ENCODE assay signal across 10 cellular contexts in genomic region chr2:145744541-145745386, GRCh38.
A peak's percentile ranks its signal among the peaks of the same experiment; 100 is the strongest.
DNase-seq lines count a peak whose midpoint lies in the region; ATAC-seq, FAIRE-seq and TF ChIP-seq lines count a peak whose summit lies in the region.
"Had no signal": no experiment of that assay in that cellular context is flagged by ENCODE, and none has a peak within 500 bp of the region (broad histone marks: within the 10 kb centered on the region; RNA-seq: fewer than 3 reads in every experiment).

No MANE protein-coding gene starts in this region.

- H3K9me3 ChIP-seq in CD4-positive, CD25-positive, alpha-beta regulatory T cell (ENCODE audit: control insufficient read depth in 2 of 2, low read length in 2 of 2), result no peaks in the 10 kb centered on the region
- no peaks in the 10 kb centered on the region for H3K9me3 ChIP-seq in H1 (ENCODE audit: insufficient read depth in 2 of 2, low read depth in 1 of 2, low read length in 1 of 2)

- H3K27ac ChIP-seq in CD4-positive, CD25-positive, alpha-beta regulatory T cell (ENCODE audit: insufficient read depth, low read length, poor library complexity, severe bottlenecking), result no peak overlapping the region
- H3K27ac ChIP-seq in H1 (ENCODE audit: low read depth, low read length), result no peak overlapping the region
- H3K27ac ChIP-seq: cardiac muscle cell, HL-60 had no signal

- no peaks in the 10 kb centered on the region for H3K27me3 ChIP-seq in CD4-positive, CD25-positive, alpha-beta regulatory T cell (ENCODE audit: control insufficient read depth, insufficient read depth, low read length)
- no peaks in the 10 kb centered on the region for H3K27me3 ChIP-seq in H1 (replicated peaks in 1 of 4; ENCODE audit: control insufficient read depth in 3 of 4, extremely low read depth in 1 of 4, insufficient read depth in 3 of 4, low read length in 3 of 4)
- H3K27me3 ChIP-seq: cardiac muscle cell had no signal

- no peak overlapping the region for H2BK120ac ChIP-seq in H1 (replicated peaks; ENCODE audit: low read depth, low read length)

- H2BK20ac ChIP-seq in H1 (ENCODE audit: low read length), result no peak overlapping the region

- H3K36me3 ChIP-seq in CD4-positive, CD25-positive, alpha-beta regulatory T cell (ENCODE audit: control insufficient read depth, insufficient read depth, low read length), result no peaks in the 10 kb centered on the region
- H3K36me3 ChIP-seq in H1 (ENCODE audit: control insufficient read depth in 2 of 4, insufficient read depth in 4 of 4, low read length in 3 of 4), result no peaks in the 10 kb centered on the region
- H3K36me3 ChIP-seq: cardiac muscle cell had no signal

- H4K5ac ChIP-seq in H1 (ENCODE audit: insufficient read length, low read depth, low read length), result no peak overlapping the region

- no peak for FAIRE-seq in H1 (lab: Jason Lieb, UNC)

- no peak overlapping the region for H3K4ac ChIP-seq in H1 (replicated peaks; ENCODE audit: insufficient read length, low read depth, low read length)

- H4K20me1 ChIP-seq in H1 (replicated peaks in 1 of 2; ENCODE audit: control insufficient read depth in 1 of 2, insufficient read depth in 2 of 2, low read length in 2 of 2), result no peaks in the 10 kb centered on the region

- no peak overlapping the region for H3K9ac ChIP-seq in H1 (replicated peaks in 1 of 4; ENCODE audit: extremely low read depth in 1 of 4, low read depth in 3 of 4, low read length in 3 of 4)

- H3K14ac ChIP-seq in H1 (ENCODE audit: insufficient read length), result no peak overlapping the region

- H2AK5ac ChIP-seq in H1 (ENCODE audit: low read depth, low read length), result no peak overlapping the region

- no peak for TF ChIP-seq POLR2A in H1 (IDR thresholded peaks at IDR 0.05; ENCODE audit: control extremely low read depth in 1 of 2, low read depth in 2 of 2, low read length in 2 of 2)

- no peak overlapping the region for H3K4me3 Mint-ChIP-seq in CD4-positive, CD25-positive, alpha-beta regulatory T cell
- no peak overlapping the region for H3K4me3 Mint-ChIP-seq in activated T-helper 1 cell treated with anti-CD3 and anti-CD28 coated beads, Interleukin-12 subunit alpha, Interleukin-12 subunit beta, Interleukin-2, Interleukin-4 antibody, amounts not matched to agents 30 ng/mL and 10 ng/mL and 1 ng/mL, durations not matched to agents 14 hours and 24 hours and 36 hours

- CTCF ChIA-PET in H1 (lab: Charles Lee; ENCODE audit: partially characterized antibody), result no interaction called here

- no peaks in the 10 kb centered on the region for H3K4me1 ChIP-seq in CD4-positive, CD25-positive, alpha-beta regulatory T cell (ENCODE audit: control insufficient read depth, insufficient read depth, low read length, poor library complexity, severe bottlenecking)
- H3K4me1 ChIP-seq in H1 (replicated peaks in 1 of 4; ENCODE audit: control insufficient read depth in 3 of 4, insufficient read depth in 4 of 4, low read length in 3 of 4), result no peaks in the 10 kb centered on the region

- H4K8ac ChIP-seq in H1 (ENCODE audit: extremely low read depth, insufficient read depth, low read length), result no peak overlapping the region

- H3K79me2 ChIP-seq in H1 (ENCODE audit: control insufficient read depth in 1 of 2, insufficient read depth in 2 of 2, low read length in 2 of 2), result no peaks in the 10 kb centered on the region

- peaks cover 2 to 10% (median 9%) of the 10 kb centered on the region in 7 donors for H3K9me3 Mint-ChIP-seq in CD4-positive, CD25-positive, alpha-beta regulatory T cell
- H3K9me3 Mint-ChIP-seq in activated T-helper 1 cell treated with anti-CD3 and anti-CD28 coated beads, Interleukin-12 subunit alpha, Interleukin-12 subunit beta, Interleukin-2, Interleukin-4 antibody, amounts not matched to agents 30 ng/mL and 10 ng/mL and 1 ng/mL, durations not matched to agents 14 hours and 24 hours and 36 hours, result no peaks in the 10 kb centered on the region

- no peaks in the 10 kb centered on the region for H3K79me1 ChIP-seq in H1 (ENCODE audit: low read depth, low read length)

- H4K91ac ChIP-seq in H1 (replicated peaks; ENCODE audit: insufficient read length, low read length), result no peak overlapping the region

- no peak overlapping the region for H2BK5ac ChIP-seq in H1 (ENCODE audit: low read depth, low read length)

- no peak for TF ChIP-seq CTCF in H1 (IDR thresholded peaks at IDR 0.05; ENCODE audit: control extremely low read depth in 1 of 3, insufficient read depth in 1 of 3, low read depth in 1 of 3, low read length in 3 of 3)

- H3K27ac Mint-ChIP-seq in CD4-positive, CD25-positive, alpha-beta regulatory T cell, result no peak overlapping the region
- H3K27ac Mint-ChIP-seq in activated T-helper 1 cell treated with anti-CD3 and anti-CD28 coated beads, Interleukin-12 subunit alpha, Interleukin-12 subunit beta, Interleukin-2, Interleukin-4 antibody, amounts not matched to agents 30 ng/mL and 10 ng/mL and 1 ng/mL, durations not matched to agents 14 hours and 24 hours and 36 hours, result no peak overlapping the region

- H3K4me1 Mint-ChIP-seq in CD4-positive, CD25-positive, alpha-beta regulatory T cell, result no peaks in the 10 kb centered on the region
- H3K4me1 Mint-ChIP-seq in activated T-helper 1 cell treated with anti-CD3 and anti-CD28 coated beads, Interleukin-12 subunit alpha, Interleukin-12 subunit beta, Interleukin-2, Interleukin-4 antibody, amounts not matched to agents 30 ng/mL and 10 ng/mL and 1 ng/mL, durations not matched to agents 14 hours and 24 hours and 36 hours (ENCODE audit: low read depth), result peaks cover 14% of the 10 kb centered on the region

- H3K36me3 Mint-ChIP-seq in CD4-positive, CD25-positive, alpha-beta regulatory T cell, result no peaks in the 10 kb centered on the region
- H3K36me3 Mint-ChIP-seq in activated T-helper 1 cell treated with anti-CD3 and anti-CD28 coated beads, Interleukin-12 subunit alpha, Interleukin-12 subunit beta, Interleukin-2, Interleukin-4 antibody, amounts not matched to agents 30 ng/mL and 10 ng/mL and 1 ng/mL, durations not matched to agents 14 hours and 24 hours and 36 hours (ENCODE audit: low read depth), result no peaks in the 10 kb centered on the region

- H3K23me2 ChIP-seq in H1 (ENCODE audit: low read depth, low read length), result no peaks in the 10 kb centered on the region

- WGBS in H1 (ENCODE audit: extremely low coverage in 1 of 2, insufficient coverage in 1 of 2, insufficient read length in 1 of 2, insufficient replicate concordance in 2 of 2, low coverage in 1 of 2, low lambda C conversion rate in 2 of 2, missing lambda C conversion rate in 1 of 2), 2 experiments, result 93% methylated on average over 4 of the region's 4 CpGs; no CpG with 5 or more reads in 1 of the 2 experiments

- no peak overlapping the region for H3K4me3 ChIP-seq in CD4-positive, CD25-positive, alpha-beta regulatory T cell (ENCODE audit: low read depth, low read length)
- no peak overlapping the region for H3K4me3 ChIP-seq in H1 (ENCODE audit: extremely low read depth in 1 of 4, insufficient read depth in 2 of 4, low read depth in 3 of 4, low read length in 4 of 4)
- H3K4me3 ChIP-seq: cardiac muscle cell had no signal

- peak overlapping the region; percentile 32; the same call in 1 of the 2 replicates for H2AFZ ChIP-seq in H1 (ENCODE audit: low read length)

- H2BK12ac ChIP-seq in H1 (ENCODE audit: low read depth, low read length), result no peak overlapping the region

- no peak overlapping the region for H3K23ac ChIP-seq in H1 (ENCODE audit: insufficient read length)

- POLR2A ChIA-PET in H1 (lab: Charles Lee; ENCODE audit: partially characterized antibody), result no interaction called here

- H3K18ac ChIP-seq in H1 (ENCODE audit: extremely low read depth, low read length), result no peak overlapping the region

- no peak overlapping the region for H3K4me2 ChIP-seq in H1 (ENCODE audit: insufficient read depth in 1 of 2, low read depth in 2 of 2, low read length in 2 of 2)

- no peaks in the 10 kb centered on the region for H3K27me3 Mint-ChIP-seq in CD4-positive, CD25-positive, alpha-beta regulatory T cell
- H3K27me3 Mint-ChIP-seq in activated T-helper 1 cell treated with anti-CD3 and anti-CD28 coated beads, Interleukin-12 subunit alpha, Interleukin-12 subunit beta, Interleukin-2, Interleukin-4 antibody, amounts not matched to agents 30 ng/mL and 10 ng/mL and 1 ng/mL, durations not matched to agents 14 hours and 24 hours and 36 hours (ENCODE audit: insufficient read depth), result no peaks in the 10 kb centered on the region

- H3K56ac ChIP-seq in H1 (replicated peaks; ENCODE audit: insufficient read length, low read depth, low read length), result no peak overlapping the region

- ATAC-seq in CD4-positive, CD25-positive, alpha-beta regulatory T cell (ENCODE audit: low read depth in 2 of 2), result peak; percentile 28 to 32
- ATAC-seq in GM21381 (IDR thresholded peaks at IDR 0.05; ENCODE audit: unreplicated experiment) (peak; percentile 75), HG03521 (IDR thresholded peaks at IDR 0.05; ENCODE audit: unreplicated experiment) (peak; percentile 72)

- no peak for DNase-seq in CD4-positive, CD25-positive, alpha-beta regulatory T cell
- DNase-seq in H1 (ENCODE audit: low read depth in 1 of 2, low spot score in 2 of 2) (no peak), NCI-H2081 treated with DMSO at 0.1 percent for 48 hours (lab: John Stamatoyannopoulos, UW) (no peak), NCI-H510A treated with DMSO at 0.1 percent for 48 hours (lab: John Stamatoyannopoulos, UW) (no peak)
- DNase-seq in activated effector memory CD4-positive, alpha-beta T cell treated with Interleukin-2 at 50 U/mL for 16 hours, result no peak
- DNase-seq in activated T-helper 1 cell treated with anti-CD3 and anti-CD28 coated beads, Interleukin-12 subunit alpha, Interleukin-12 subunit beta, Interleukin-2, Interleukin-4 antibody, amounts not matched to agents 30 ng/mL and 10 ng/mL and 1 ng/mL, durations not matched to agents 14 hours and 24 hours and 36 hours (ENCODE audit: low spot score), result no peak

- no peak for TF ChIP-seq RAD21 in H1 (IDR thresholded peaks at IDR 0.05 in 1 of 2, conservative IDR thresholded peaks at IDR 0.05 in 1 of 2; ENCODE audit: low read depth in 2 of 2, low read length in 2 of 2)

- TF ChIP-seq EP300 in H1 (IDR thresholded peaks at IDR 0.05; ENCODE audit: borderline replicate concordance in 1 of 2, low read depth in 2 of 2, low read length in 2 of 2), result no peak

- intact Hi-C loops in activated T-helper 1 cell treated with anti-CD3 and anti-CD28 coated beads, Interleukin-12 subunit alpha, Interleukin-12 subunit beta, Interleukin-2, Interleukin-4 antibody, amounts not matched to agents 30 ng/mL and 10 ng/mL and 1 ng/mL, durations not matched to agents 14 hours and 24 hours and 36 hours (cut with micrococcal nuclease), result loop anchor here (10.0 kb wide), 1 partner anchor 480 kb away; no protein-coding TSS in a partner anchor

- H2BK15ac ChIP-seq in H1 (ENCODE audit: low read length), result no peak overlapping the region

TF ChIP-seq in H1, 55 proteins besides CTCF, POLR2A, EP300 and RAD21 (continues in another document):
- no peak for TF ChIP-seq BCL11A (IDR thresholded peaks at IDR 0.05; ENCODE audit: low read depth in 2 of 2, low read length in 2 of 2)
- TF ChIP-seq HDAC2 (IDR thresholded peaks at IDR 0.05; ENCODE audit: borderline replicate concordance in 1 of 2, low read depth in 2 of 2, low read length in 2 of 2), result no peak
- no peak for TF ChIP-seq KDM1A (IDR thresholded peaks at IDR 0.05; ENCODE audit: borderline replicate concordance, low read length)
- no peak for TF ChIP-seq SUZ12 (IDR thresholded peaks at IDR 0.05; ENCODE audit: low read length)
- TF ChIP-seq TBP (IDR thresholded peaks at IDR 0.05; ENCODE audit: low read depth, low read length), result no peak
- no peak for TF ChIP-seq SP1 (IDR thresholded peaks at IDR 0.05; ENCODE audit: low read depth, low read length)
